20 cellular contexts compared by ENCODE assay signal in the genomic region with DNA sequence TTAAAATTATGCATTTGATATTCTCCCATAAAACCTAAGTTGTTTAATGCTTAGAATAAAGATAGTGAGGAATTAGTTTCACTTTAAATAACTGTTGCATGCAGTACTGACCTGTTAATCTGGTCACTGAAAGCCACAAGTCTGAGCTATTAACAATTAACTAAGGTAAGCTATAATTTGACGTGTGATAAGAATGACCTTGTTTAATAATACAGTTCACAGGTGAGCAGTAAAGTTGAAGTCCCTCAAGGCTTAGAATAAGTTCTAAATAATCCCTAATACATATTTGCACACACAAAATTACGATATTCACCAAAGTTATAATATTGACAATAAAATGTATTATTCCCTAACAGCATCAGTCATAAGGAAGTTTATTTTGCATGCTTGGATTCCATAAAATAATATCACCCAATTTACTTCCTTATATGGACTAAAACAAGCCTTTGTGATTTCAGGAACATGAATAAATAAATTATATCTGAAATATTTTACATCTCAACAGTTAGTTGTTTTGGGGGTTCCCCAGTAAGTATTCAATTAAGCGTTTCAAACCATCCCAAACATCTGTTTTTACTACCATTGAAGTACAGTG.
DNase-seq lines count a peak whose midpoint lies in the region; ATAC-seq and TF ChIP-seq lines count a peak whose summit lies in the region.
"Had no signal": no experiment of that assay in that cellular context is flagged by ENCODE, and none has a peak within 500 bp of the region (broad histone marks: within the 10 kb centered on the region; RNA-seq: fewer than 3 reads in every experiment).

No MANE protein-coding gene starts in this region.

- ATAC-seq in left lung: peak; percentile 43
- ATAC-seq in HG03342 (IDR thresholded peaks at IDR 0.05; ENCODE audit: unreplicated experiment): no peak
- ATAC-seq in GM19467 (IDR thresholded peaks at IDR 0.05; ENCODE audit: unreplicated experiment): no peak
- no peak for ATAC-seq in GM19395 (IDR thresholded peaks at IDR 0.05; ENCODE audit: unreplicated experiment)

- H3K36me3 ChIP-seq in duodenal mucosa (ENCODE audit: control insufficient read depth in 1 of 2, insufficient read depth in 2 of 2, low read length in 2 of 2) (no peaks in the 10 kb centered on the region), left lung (no peaks in the 10 kb centered on the region), stomach (no peaks in the 10 kb centered on the region)
- H3K36me3 ChIP-seq: BE2C, HAP-1, Peyer's patch had no signal

- H3K27ac ChIP-seq in duodenal mucosa (ENCODE audit: low read depth, low read length): no peak overlapping the region
- no peak overlapping the region for H3K27ac ChIP-seq in left lung
- peak overlapping the region in 4 of 5 donors; percentile 45 to 73 (median 62) for H3K27ac ChIP-seq in stomach
- H3K27ac ChIP-seq: 22Rv1, Peyer's patch, SK-N-MC had no signal

- H3K4me3 ChIP-seq in duodenal mucosa (ENCODE audit: low read depth in 1 of 2, low read length in 2 of 2) (peak overlapping the region; percentile 27 to 43), left lung (no peak overlapping the region), stomach (peak overlapping the region; percentile 8 to 28 (median 16))
- H3K4me3 ChIP-seq: HAP-1, SK-N-MC had no signal

- TF ChIP-seq CTCF in left lung (IDR thresholded peaks at IDR 0.05): no peak
- TF ChIP-seq CTCF in stomach (IDR thresholded peaks at IDR 0.05): no peak

- TF ChIP-seq EP300 in stomach (IDR thresholded peaks at IDR 0.05): no peak

- 27 to 52% (median 44%) methylated on average over 3 of the region's 3 CpGs for WGBS in stomach, 5 donors

- H3K4me1 ChIP-seq in duodenal mucosa (ENCODE audit: control insufficient read depth in 1 of 2, insufficient read depth in 2 of 2, low read length in 2 of 2) (peaks cover 0 to 8% of the 10 kb centered on the region in 2 donors), left lung (no peaks in the 10 kb centered on the region), stomach (no peaks in the 10 kb centered on the region)
- H3K4me1 ChIP-seq: BE2C, HAP-1, Peyer's patch had no signal

- H3K27me3 ChIP-seq in duodenal mucosa (ENCODE audit: control insufficient read depth in 1 of 2, insufficient read depth in 2 of 2, low read length in 2 of 2) (no peaks in the 10 kb centered on the region), left lung (no peaks in the 10 kb centered on the region), stomach (no peaks in the 10 kb centered on the region)
- H3K27me3 ChIP-seq: BE2C, Peyer's patch had no signal

- no peak overlapping the region for H3K9ac ChIP-seq in duodenal mucosa (ENCODE audit: low read depth in 1 of 2, low read length in 2 of 2)

- intact Hi-C loops in left lung (cut with DNase I): no loop called here
- intact Hi-C loops in stomach (cut with DNase I; ENCODE audit: low total_unique reads): no loop called here

- H3K9me3 ChIP-seq in duodenal mucosa (ENCODE audit: control insufficient read depth in 1 of 2, low read length in 2 of 2) (no peaks in the 10 kb centered on the region), left lung (no peaks in the 10 kb centered on the region), stomach (no peaks in the 10 kb centered on the region)
- H3K9me3 ChIP-seq: BE2C, HAP-1, Peyer's patch had no signal

- no peak for TF ChIP-seq POLR2A in stomach (IDR thresholded peaks at IDR 0.05)

- DNase-seq in DMS53 (lab: John Stamatoyannopoulos, UW) (peak; percentile 16), DMS53 treated with DMSO at 0.1 percent for 48 hours (lab: John Stamatoyannopoulos, UW; ENCODE audit: unreplicated experiment) (no peak), left lung (no peak), stomach (no peak)
- DNase-seq: BE2C; CD4-positive, alpha-beta T cell; KG1; NCI-H1048; NCI-H146; NCI-H2081; NCI-H774; Peyer's patch; Right ventricle myocardium superior had no signal

Comparison
In these comparisons a context has a peak if more than half of its experiments do, and no peak if none do; other contexts are left out.
1. H3K27ac ChIP-seq: peak in stomach (4 of 5); none in duodenal mucosa (single experiment) and left lung (0 of 2).
2. H3K4me3 ChIP-seq: peak in duodenal mucosa (2 of 2) and stomach (4 of 4); none in left lung (0 of 2).